Comparison of ENCODE assay signal across 2 cellular contexts in genomic region chr20:14510341-14510740, GRCh38.
TF ChIP-seq lines count a peak whose summit lies in the region.

No MANE protein-coding gene starts in this region.

TF ChIP-seq in SK-N-SH, 30 proteins besides CTCF, POLR2A, EP300 and RAD21 (continued from another document):
- TF ChIP-seq IRF3 (IDR thresholded peaks at IDR 0.05; ENCODE audit: low read depth, low read length), result no peak
- no peak for TF ChIP-seq MAX (IDR thresholded peaks at IDR 0.05; ENCODE audit: low read depth)
- TF ChIP-seq GABPA (IDR thresholded peaks at IDR 0.05; ENCODE audit: low read depth), result no peak
- TF ChIP-seq YY1 (IDR thresholded peaks at IDR 0.05; ENCODE audit: low read depth), result no peak
- TF ChIP-seq TCF12 (IDR thresholded peaks at IDR 0.05), result no peak
- no peak for TF ChIP-seq JUND (IDR thresholded peaks at IDR 0.05)
- no peak for TF ChIP-seq CHD2 (IDR thresholded peaks at IDR 0.05; ENCODE audit: low read length, partially characterized antibody)
- TF ChIP-seq POLR2AphosphoS5 (IDR thresholded peaks at IDR 0.05; ENCODE audit: low read depth, low read length), result no peak
- TF ChIP-seq RCOR1 (IDR thresholded peaks at IDR 0.05; ENCODE audit: low read length), result no peak
TF ChIP-seq in SK-N-SH: peak in this region for 0.

TF ChIP-seq in A549, 52 proteins besides CTCF, POLR2A, EP300 and RAD21 (continued from another document):
- TF ChIP-seq RCOR1 (IDR thresholded peaks at IDR 0.05; ENCODE audit: low read depth, low read length) (no peak), FOSB (CRISPR knock-in tag; IDR thresholded peaks at IDR 0.05) (no peak), ZC3H11A (IDR thresholded peaks at IDR 0.05) (no peak), JUN (IDR thresholded peaks at IDR 0.05) (no peak), USF2 (IDR thresholded peaks at IDR 0.05) (no peak)
- TF ChIP-seq, protein P1, sequence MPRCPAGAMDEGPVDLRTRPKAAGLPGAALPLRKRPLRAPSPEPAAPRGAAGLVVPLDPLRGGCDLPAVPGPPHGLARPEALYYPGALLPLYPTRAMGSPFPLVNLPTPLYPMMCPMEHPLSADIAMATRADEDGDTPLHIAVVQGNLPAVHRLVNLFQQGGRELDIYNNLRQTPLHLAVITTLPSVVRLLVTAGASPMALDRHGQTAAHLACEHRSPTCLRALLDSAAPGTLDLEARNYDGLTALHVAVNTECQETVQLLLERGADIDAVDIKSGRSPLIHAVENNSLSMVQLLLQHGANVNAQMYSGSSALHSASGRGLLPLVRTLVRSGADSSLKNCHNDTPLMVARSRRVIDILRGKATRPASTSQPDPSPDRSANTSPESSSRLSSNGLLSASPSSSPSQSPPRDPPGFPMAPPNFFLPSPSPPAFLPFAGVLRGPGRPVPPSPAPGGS (IDR thresholded peaks at IDR 0.05), result no peak
TF ChIP-seq in A549: peak in this region for 0.
